ENCODE assay signal across 8 cellular contexts in the genomic region with DNA sequence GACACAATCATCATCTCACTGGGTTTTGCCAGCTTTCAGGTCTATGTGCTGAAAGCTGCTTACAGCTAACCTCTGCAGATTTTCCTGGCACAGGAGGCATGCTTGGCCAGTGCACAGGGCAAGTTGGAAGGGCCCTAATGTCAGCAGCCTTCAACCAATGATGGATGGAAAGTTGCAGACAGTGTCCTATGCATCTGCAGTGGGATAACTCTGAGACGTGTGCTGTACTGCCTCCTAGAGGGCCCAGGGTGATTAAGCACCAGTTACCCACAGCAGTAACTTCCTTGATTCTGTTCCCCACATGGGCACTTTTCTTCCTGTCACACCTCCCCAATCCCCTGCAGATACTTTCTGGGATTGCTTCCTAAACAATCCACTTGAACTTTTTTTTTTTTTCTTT. TPM values are rescaled to one million over a fixed set of nuclear protein-coding genes. Genes with fewer than 3 reads are reported as not detected.
DNase-seq lines count a peak whose midpoint lies in the region; ATAC-seq and TF ChIP-seq lines count a peak whose summit lies in the region.

No MANE protein-coding gene starts in this region.

- no peaks in the 10 kb centered on the region for H3K4me1 Mint-ChIP-seq in natural killer cell

- CTCF ChIA-PET in IMR-90 (lab: Yijun Ruan, JAX): interaction anchor here (1.3 kb wide), 1 partner anchor 11 kb away, joined by 3 read pairs; no protein-coding TSS in a partner anchor

- POLR2A ChIA-PET in IMR-90 (lab: Charles Lee; ENCODE audit: unreplicated experiment): no interaction called here

- H3K4me3 ChIP-seq in GM12865 (ENCODE audit: low read depth, low read length) (no peak overlapping the region), IMR-90 (ENCODE audit: insufficient read depth, low read depth, low read length) (no peak overlapping the region), adrenal gland (no peak overlapping the region)

- H3K36me3 ChIP-seq in IMR-90 (ENCODE audit: control insufficient read depth, insufficient read depth, low read length) (no peaks in the 10 kb centered on the region), adrenal gland (replicated peaks in 1 of 2) (no peaks in the 10 kb centered on the region)

- no peak overlapping the region for H4K8ac ChIP-seq in IMR-90 (ENCODE audit: low read depth in 2 of 2, low read length in 2 of 2)

- H3K4me2 ChIP-seq in IMR-90 (ENCODE audit: low read depth, low read length): no peak overlapping the region

- in situ Hi-C loops in IMR-90 (cut with MboI; ENCODE audit: low sequenced_read_pairs): no loop called here

- no peaks in the 10 kb centered on the region for H3K9me3 Mint-ChIP-seq in natural killer cell

- intact Hi-C loops in IMR-90 (cut with micrococcal nuclease): no loop called here
- intact Hi-C loops in adrenal gland (cut with DNase I): no loop called here
- intact Hi-C loops in natural killer cell (cut with micrococcal nuclease): no loop called here

- H2BK5ac ChIP-seq in IMR-90 (ENCODE audit: low read depth, low read length, poor library complexity, severe bottlenecking): no peak overlapping the region

- H3K27ac ChIP-seq in IMR-90 (ENCODE audit: insufficient read depth, low read length) (no peak overlapping the region), adrenal gland (no peak overlapping the region)

- no peaks in the 10 kb centered on the region for H4K20me1 ChIP-seq in IMR-90 (ENCODE audit: insufficient read depth, low read length)

- H2AK9ac ChIP-seq in IMR-90 (replicated peaks; ENCODE audit: low read depth, low read length, poor library complexity): no peak overlapping the region

- H2BK120ac ChIP-seq in IMR-90 (ENCODE audit: low read depth, low read length): no peak overlapping the region

- TF ChIP-seq POLR2A in IMR-90 (IDR thresholded peaks at IDR 0.05; ENCODE audit: low read depth, low read length) (no peak), adrenal gland (IDR thresholded peaks at IDR 0.05) (no peak)

- ATAC-seq in IMR-90 (ENCODE audit: low read depth) (peak; percentile 51), natural killer cell (peak; percentile 61 to 74 (median 73)), HG02840 (IDR thresholded peaks at IDR 0.05; ENCODE audit: low FRiP score, unreplicated experiment) (no peak), HG03378 (IDR thresholded peaks at IDR 0.05; ENCODE audit: unreplicated experiment) (no peak)

- no TSS peak for BruUV-seq in IMR-90 (replicated peaks; lab: Mats Ljungman, UMichigan)

- no peaks in the 10 kb centered on the region for H3K36me3 Mint-ChIP-seq in natural killer cell

- no peak overlapping the region for H2BK20ac ChIP-seq in IMR-90 (ENCODE audit: low read depth, low read length)

- no peak overlapping the region for H4K5ac ChIP-seq in IMR-90 (ENCODE audit: low read depth, low read length)

- dilution Hi-C loops in IMR-90 (cut with HindIII; ENCODE audit: low sequenced_read_pairs, unreplicated experiment): no loop called here

- DNase-seq in A172 (ENCODE audit: low spot score): peak; percentile 9
- peak; percentile 63 for DNase-seq in GM12865 (ENCODE audit: low read depth)
- DNase-seq in IMR-90: peak; percentile 4
- peak in 2 of 7 donors; percentile 16 to 18 for DNase-seq in adrenal gland
- no peak for DNase-seq in natural killer cell
- no peak for DNase-seq in NCI-H146 treated with DMSO at 0.1 percent for 48 hours (lab: John Stamatoyannopoulos, UW; ENCODE audit: unreplicated experiment)

- WGBS in IMR-90 (ENCODE audit: extremely low coverage in 2 of 2, insufficient read length in 1 of 2), 2 experiments: 0% methylated on average over 1 of the region's 1 CpG; no CpG with 5 or more reads in 1 of the 2 experiments
- 0 to 27% (median 11%) methylated on average over 1 of the region's 1 CpG for whole genome bisulfite sequencing in adrenal gland, 4 donors

- H3K9me3 ChIP-seq in IMR-90 (ENCODE audit: control insufficient read depth, insufficient read depth, low read length) (no peaks in the 10 kb centered on the region), adrenal gland (replicated peaks in 1 of 3) (no peaks in the 10 kb centered on the region)

- H2BK15ac ChIP-seq in IMR-90 (ENCODE audit: low read depth, low read length): no peak overlapping the region

- no peak overlapping the region for H3K4me3 Mint-ChIP-seq in natural killer cell

- no peak overlapping the region for H4K91ac ChIP-seq in IMR-90 (ENCODE audit: insufficient read depth, low read depth, low read length)

- H3K79me1 ChIP-seq in IMR-90 (ENCODE audit: low read depth in 1 of 2, low read length in 2 of 2): no peaks in the 10 kb centered on the region

- H3K9ac ChIP-seq in IMR-90 (ENCODE audit: low read depth, low read length): no peak overlapping the region

- no peak overlapping the region for H3K14ac ChIP-seq in IMR-90 (replicated peaks; ENCODE audit: low read depth, low read length)

- H3K27me3 ChIP-seq in IMR-90 (ENCODE audit: control insufficient read depth, insufficient read depth, low read length): peaks cover 7% of the 10 kb centered on the region; the same call in 1 of the 2 replicates
- no peaks in the 10 kb centered on the region for H3K27me3 ChIP-seq in adrenal gland

- H3K18ac ChIP-seq in IMR-90 (ENCODE audit: low read depth, low read length): no peak overlapping the region

- no peak overlapping the region for H3K27ac Mint-ChIP-seq in natural killer cell

- no peak overlapping the region for H2AFZ ChIP-seq in IMR-90 (replicated peaks; ENCODE audit: low read length, poor library complexity)

- no peak overlapping the region for H3K23ac ChIP-seq in IMR-90 (ENCODE audit: low read depth, low read length)

- H3K56ac ChIP-seq in IMR-90 (ENCODE audit: extremely low read depth, insufficient read depth, low read length): no peak overlapping the region

- no peaks in the 10 kb centered on the region for H3K9me1 ChIP-seq in IMR-90 (ENCODE audit: insufficient read depth, low read length)

- H3K4me1 ChIP-seq in IMR-90 (ENCODE audit: control insufficient read depth, insufficient read depth, low read length) (no peaks in the 10 kb centered on the region), adrenal gland (replicated peaks in 1 of 2) (no peaks in the 10 kb centered on the region)

- H2AK5ac ChIP-seq in IMR-90 (ENCODE audit: low read depth, low read length): no peak overlapping the region

- no peak overlapping the region for H3K4ac ChIP-seq in IMR-90 (ENCODE audit: low read depth, low read length)

- TF ChIP-seq CTCF in GM12865 (IDR thresholded peaks at IDR 0.05; ENCODE audit: insufficient read depth, low read depth, low read length, missing control alignments): peak; percentile 75
- peak; percentile 38; the same call in 1 of the 2 replicates for TF ChIP-seq CTCF in IMR-90 (conservative IDR thresholded peaks at IDR 0.05; ENCODE audit: low read depth, low read length)
- peak in 5 of 6 experiments; percentile 15 to 40 (median 32) for TF ChIP-seq CTCF in adrenal gland (IDR thresholded peaks at IDR 0.05)
- TF ChIP-seq CTCF in natural killer cell (IDR thresholded peaks at IDR 0.05): peak; percentile 34

- H3K27me3 Mint-ChIP-seq in natural killer cell (ENCODE audit: low read depth in 2 of 2): no peaks in the 10 kb centered on the region

- peak; percentile 23; the same call in 1 of the 2 replicates for TF ChIP-seq RAD21 in IMR-90 (IDR thresholded peaks at IDR 0.05; ENCODE audit: low read length)

TF ChIP-seq in IMR-90, 13 proteins besides CTCF, POLR2A, EP300 and RAD21 (continues in another document):
- TF ChIP-seq CEBPB (IDR thresholded peaks at IDR 0.05; ENCODE audit: low read depth, low read length) (no peak), RCOR1 (IDR thresholded peaks at IDR 0.05; ENCODE audit: insufficient replicate concordance, low read length) (no peak), USF2 (IDR thresholded peaks at IDR 0.05; ENCODE audit: low read depth, low read length) (no peak), RFX5 (IDR thresholded peaks at IDR 0.05; ENCODE audit: low read depth, low read length) (no peak), MAFK (IDR thresholded peaks at IDR 0.05; ENCODE audit: low read depth, low read length) (no peak), MXI1 (IDR thresholded peaks at IDR 0.05; ENCODE audit: borderline replicate concordance, low read depth, low read length) (no peak), FOS (IDR thresholded peaks at IDR 0.05; ENCODE audit: low read depth, low read length) (no peak), CHD1 (IDR thresholded peaks at IDR 0.05; ENCODE audit: low read depth, low read length) (no peak)

RNA-seq across cellular contexts. Expression of gene OVOL2, which starts 38.6 kb away (rescaled TPM):
- not detected in 2 replicates for total RNA-seq in A172 (2014; rRNA removed; shearing (Covaris generic))
- total RNA-seq in IMR-90 (2012; rRNA removed) (not detected in 2 replicates), adrenal gland (not detected), natural killer cell (not detected)
- polyA plus RNA-seq in IMR-90 (2012; rRNA removed) (not detected in 2 replicates), adrenal gland (not detected)
- polyA plus RNA-seq in IMR-90 (2012; cell fraction: cytosol; rRNA removed): not detected in 2 replicates
- not detected in 2 replicates for polyA plus RNA-seq in IMR-90 (2012; cell fraction: nucleus; rRNA removed; ENCODE audit: low replicate concordance)

RNA-seq across cellular contexts. Expression of gene MGME1, which starts 50.2 kb away (rescaled TPM):
- 17.4 and 19.3 TPM in 2 replicates for total RNA-seq in A172 (2014; rRNA removed; shearing (Covaris generic))
- total RNA-seq in IMR-90 (2012; rRNA removed) (7.2 and 8.1 TPM in 2 replicates), adrenal gland (10 to 100 TPM; 11.0 to 30.0 (median 19.5) TPM), natural killer cell (10 to 100 TPM; 10.3 to 25.1 (median 13.0) TPM)
- polyA plus RNA-seq in IMR-90 (2012; rRNA removed) (7.1 and 9.3 TPM in 2 replicates), adrenal gland (10 to 100 TPM; 19.1 to 25.9 (median 19.8) TPM)
- polyA plus RNA-seq in IMR-90 (2012; cell fraction: cytosol; rRNA removed): 2.2 and 2.3 TPM in 2 replicates
- polyA plus RNA-seq in IMR-90 (2012; cell fraction: nucleus; rRNA removed; ENCODE audit: low replicate concordance): 4.7 and 13.8 TPM in 2 replicates

RNA-seq across cellular contexts. Expression of gene SNX5, which starts 50.5 kb away (rescaled TPM):
- 110 and 134 TPM in 2 replicates for total RNA-seq in A172 (2014; rRNA removed; shearing (Covaris generic))
- total RNA-seq in IMR-90 (2012; rRNA removed) (65.4 and 85.0 TPM in 2 replicates), adrenal gland (100 to 1,000 TPM; 103 to 201 (median 120) TPM), natural killer cell (10 to 100 TPM; 62.3 to 85.4 (median 72.1) TPM)
- polyA plus RNA-seq in IMR-90 (2012; rRNA removed) (76.7 and 92.8 TPM in 2 replicates), adrenal gland (100 to 1,000 TPM; 144 to 162 (median 160) TPM)
- polyA plus RNA-seq in IMR-90 (2012; cell fraction: cytosol; rRNA removed): 36.7 and 37.4 TPM in 2 replicates
- polyA plus RNA-seq in IMR-90 (2012; cell fraction: nucleus; rRNA removed; ENCODE audit: low replicate concordance): 163 and 192 TPM in 2 replicates

Comparison
In these comparisons a context has a peak if more than half of its experiments do, and no peak if none do; other contexts are left out.
1. DNase-seq: peak in A172 (single experiment), GM12865 (single experiment) and IMR-90 (single experiment); none in natural killer cell (single experiment) and NCI-H146 treated with DMSO at 0.1 percent for 48 hours (single experiment).
2. ATAC-seq: peak in IMR-90 (single experiment) and natural killer cell (3 of 3); none in HG02840 (single experiment) and HG03378 (single experiment).
3. Peak in every context shown above with its lines, with median percentiles within 50 percentile points of each other: CTCF ChIP-seq.